ENCODE assay signal across 1 cellular context in the genomic region with DNA sequence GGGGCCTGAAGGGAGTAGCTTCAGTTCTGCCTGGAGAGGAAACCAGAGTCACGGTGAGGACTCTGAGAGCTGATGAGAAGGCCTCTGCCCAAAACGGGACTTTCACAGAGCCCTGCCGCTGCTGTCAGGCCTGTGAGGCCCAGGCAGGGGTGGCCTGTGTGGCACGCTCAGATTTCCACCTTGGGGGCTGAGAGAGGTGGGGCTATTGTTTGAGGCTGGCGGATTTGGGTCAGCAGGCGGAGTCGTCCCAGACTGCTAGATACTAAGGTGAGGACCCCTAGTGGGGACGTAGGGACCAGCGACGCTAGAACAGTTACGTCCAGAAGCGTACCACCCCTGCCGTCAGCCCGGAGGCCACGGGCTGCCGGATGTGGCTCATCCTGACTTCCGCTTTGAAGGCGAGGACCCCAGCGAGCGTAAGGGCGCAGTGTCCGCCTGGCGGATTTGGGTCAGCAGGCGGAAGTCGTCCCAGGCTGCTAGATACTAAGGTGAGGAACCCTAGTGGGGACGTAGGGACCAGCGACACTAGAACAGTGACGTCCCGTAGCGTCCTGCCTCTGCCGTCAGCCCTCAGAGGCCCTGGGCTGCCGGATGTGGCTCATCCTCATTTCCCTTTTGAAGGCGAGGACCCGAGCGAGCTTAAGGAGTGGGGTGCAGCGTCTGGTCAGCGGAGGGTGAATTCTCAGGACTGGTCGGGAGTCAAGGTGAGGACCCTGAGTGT.
A peak's percentile ranks its signal among the peaks of the same experiment; 100 is the strongest.
TF ChIP-seq lines count a peak whose summit lies in the region.

A gene with protein sequence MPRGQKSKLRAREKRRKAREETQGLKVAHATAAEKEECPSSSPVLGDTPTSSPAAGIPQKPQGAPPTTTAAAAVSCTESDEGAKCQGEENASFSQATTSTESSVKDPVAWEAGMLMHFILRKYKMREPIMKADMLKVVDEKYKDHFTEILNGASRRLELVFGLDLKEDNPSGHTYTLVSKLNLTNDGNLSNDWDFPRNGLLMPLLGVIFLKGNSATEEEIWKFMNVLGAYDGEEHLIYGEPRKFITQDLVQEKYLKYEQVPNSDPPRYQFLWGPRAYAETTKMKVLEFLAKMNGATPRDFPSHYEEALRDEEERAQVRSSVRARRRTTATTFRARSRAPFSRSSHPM (plus strand): TSS at position 378 of the 721 bp plus-strand sequence. CDS start 3,348 bp downstream, outside the sequence.

TF ChIP-seq in K562, 482 proteins besides CTCF, POLR2A, EP300 and RAD21 (continued from another document and continues in another):
- TF ChIP-seq ARID4B (CRISPR knock-in tag; IDR thresholded peaks at IDR 0.05) (no peak), TCF7L2 (IDR thresholded peaks at IDR 0.05; ENCODE audit: low read depth, low read length) (no peak), CTBP1 (IDR thresholded peaks at IDR 0.05; ENCODE audit: borderline replicate concordance) (peak; percentile 53; the same call in 1 of the 2 replicates), TCF15 (CRISPR knock-in tag; IDR thresholded peaks at IDR 0.05) (no peak), SMAD3 (CRISPR knock-in tag; conservative IDR thresholded peaks at IDR 0.05) (no peak), TAF9B (IDR thresholded peaks at IDR 0.05; ENCODE audit: partially characterized antibody) (peak; percentile 41), VEZF1 (CRISPR knock-in tag; IDR thresholded peaks at IDR 0.05) (peak; percentile 49; the same call in 1 of the 2 replicates), ZBTB9 (CRISPR knock-in tag; IDR thresholded peaks at IDR 0.05) (peak; percentile 38; the same call in 1 of the 2 replicates), COPS2 (conservative IDR thresholded peaks at IDR 0.05) (no peak), BMI1 (IDR thresholded peaks at IDR 0.05; ENCODE audit: low read length) (no peak), EP400 (IDR thresholded peaks at IDR 0.05) (no peak), ZNF395 (CRISPR knock-in tag; IDR thresholded peaks at IDR 0.05) (no peak), XRCC4 (IDR thresholded peaks at IDR 0.05; ENCODE audit: extremely low read depth, insufficient read depth, insufficient read length) (no peak), CREB3L1 (IDR thresholded peaks at IDR 0.05; ENCODE audit: borderline replicate concordance, low read depth) (peak; percentile 52; the same call in 1 of the 2 replicates), ZNF696 (CRISPR knock-in tag; conservative IDR thresholded peaks at IDR 0.05) (no peak), ESRRA (IDR thresholded peaks at IDR 0.05; ENCODE audit: borderline replicate concordance, low read depth) (peak; percentile 53; the same call in 1 of the 2 replicates), PPARD (CRISPR knock-in tag; IDR thresholded peaks at IDR 0.05) (no peak), NCOA2 (IDR thresholded peaks at IDR 0.05; ENCODE audit: partially characterized antibody in 2 of 2) (no peak), ETV1 (tag; conservative IDR thresholded peaks at IDR 0.05; ENCODE audit: low read depth) (peak; percentile 85), POLR2G (IDR thresholded peaks at IDR 0.05; ENCODE audit: low read depth, low read length) (peak; percentile 84), HLTF (IDR thresholded peaks at IDR 0.05) (no peak), SMARCA5 (IDR thresholded peaks at IDR 0.05) (no peak), ATF4 (CRISPR knock-in tag; IDR thresholded peaks at IDR 0.05) (no peak), CREBBP (IDR thresholded peaks at IDR 0.05; ENCODE audit: low read depth, low read length) (no peak), SAFB2 (IDR thresholded peaks at IDR 0.05; ENCODE audit: borderline replicate concordance, low read depth, low read length, severe bottlenecking) (no peak), ATF7 (IDR thresholded peaks at IDR 0.05) (peak; percentile 69; the same call in 1 of the 2 replicates), GTF2E2 (tag; IDR thresholded peaks at IDR 0.05) (no peak), NBN (IDR thresholded peaks at IDR 0.05; ENCODE audit: low read depth) (0 out of 2 replicates have a peak, but pooled peaks have one; percentile 32), ZBTB8A (IDR thresholded peaks at IDR 0.05; ENCODE audit: partially characterized antibody) (no peak), OTX1 (CRISPR knock-in tag; IDR thresholded peaks at IDR 0.05) (no peak), ZBTB7A (IDR thresholded peaks at IDR 0.05; ENCODE audit: borderline replicate concordance, control insufficient read depth, low read depth, low read length) (peak; percentile 47; the same call in 1 of the 2 replicates)
- TF ChIP-seq, protein P1, sequence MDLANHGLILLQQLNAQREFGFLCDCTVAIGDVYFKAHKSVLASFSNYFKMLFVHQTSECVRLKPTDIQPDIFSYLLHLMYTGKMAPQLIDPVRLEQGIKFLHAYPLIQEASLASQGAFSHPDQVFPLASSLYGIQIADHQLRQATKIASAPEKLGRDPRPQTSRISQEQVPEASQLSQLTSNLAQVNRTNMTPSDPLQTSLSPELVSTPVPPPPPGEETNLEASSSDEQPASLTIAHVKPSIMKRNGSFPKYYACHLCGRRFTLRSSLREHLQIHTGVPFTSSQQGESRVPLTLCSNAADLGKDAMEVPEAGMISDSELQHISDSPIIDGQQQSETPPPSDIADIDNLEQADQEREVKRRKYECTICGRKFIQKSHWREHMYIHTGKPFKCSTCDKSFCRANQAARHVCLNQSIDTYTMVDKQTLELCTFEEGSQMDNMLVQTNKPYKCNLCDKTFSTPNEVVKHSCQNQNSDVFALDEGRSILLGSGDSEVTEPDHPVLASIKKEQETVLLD (IDR thresholded peaks at IDR 0.05) = peak; percentile 97
- TF ChIP-seq, protein P2, sequence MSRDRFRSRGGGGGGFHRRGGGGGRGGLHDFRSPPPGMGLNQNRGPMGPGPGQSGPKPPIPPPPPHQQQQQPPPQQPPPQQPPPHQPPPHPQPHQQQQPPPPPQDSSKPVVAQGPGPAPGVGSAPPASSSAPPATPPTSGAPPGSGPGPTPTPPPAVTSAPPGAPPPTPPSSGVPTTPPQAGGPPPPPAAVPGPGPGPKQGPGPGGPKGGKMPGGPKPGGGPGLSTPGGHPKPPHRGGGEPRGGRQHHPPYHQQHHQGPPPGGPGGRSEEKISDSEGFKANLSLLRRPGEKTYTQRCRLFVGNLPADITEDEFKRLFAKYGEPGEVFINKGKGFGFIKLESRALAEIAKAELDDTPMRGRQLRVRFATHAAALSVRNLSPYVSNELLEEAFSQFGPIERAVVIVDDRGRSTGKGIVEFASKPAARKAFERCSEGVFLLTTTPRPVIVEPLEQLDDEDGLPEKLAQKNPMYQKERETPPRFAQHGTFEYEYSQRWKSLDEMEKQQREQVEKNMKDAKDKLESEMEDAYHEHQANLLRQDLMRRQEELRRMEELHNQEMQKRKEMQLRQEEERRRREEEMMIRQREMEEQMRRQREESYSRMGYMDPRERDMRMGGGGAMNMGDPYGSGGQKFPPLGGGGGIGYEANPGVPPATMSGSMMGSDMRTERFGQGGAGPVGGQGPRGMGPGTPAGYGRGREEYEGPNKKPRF (IDR thresholded peaks at IDR 0.05; ENCODE audit: low read depth, low read length) = no peak
- TF ChIP-seq, protein P3, sequence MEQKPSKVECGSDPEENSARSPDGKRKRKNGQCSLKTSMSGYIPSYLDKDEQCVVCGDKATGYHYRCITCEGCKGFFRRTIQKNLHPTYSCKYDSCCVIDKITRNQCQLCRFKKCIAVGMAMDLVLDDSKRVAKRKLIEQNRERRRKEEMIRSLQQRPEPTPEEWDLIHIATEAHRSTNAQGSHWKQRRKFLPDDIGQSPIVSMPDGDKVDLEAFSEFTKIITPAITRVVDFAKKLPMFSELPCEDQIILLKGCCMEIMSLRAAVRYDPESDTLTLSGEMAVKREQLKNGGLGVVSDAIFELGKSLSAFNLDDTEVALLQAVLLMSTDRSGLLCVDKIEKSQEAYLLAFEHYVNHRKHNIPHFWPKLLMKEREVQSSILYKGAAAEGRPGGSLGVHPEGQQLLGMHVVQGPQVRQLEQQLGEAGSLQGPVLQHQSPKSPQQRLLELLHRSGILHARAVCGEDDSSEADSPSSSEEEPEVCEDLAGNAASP (IDR thresholded peaks at IDR 0.05) = no peak
